22 cellular contexts compared by ENCODE assay signal in the genomic region with DNA sequence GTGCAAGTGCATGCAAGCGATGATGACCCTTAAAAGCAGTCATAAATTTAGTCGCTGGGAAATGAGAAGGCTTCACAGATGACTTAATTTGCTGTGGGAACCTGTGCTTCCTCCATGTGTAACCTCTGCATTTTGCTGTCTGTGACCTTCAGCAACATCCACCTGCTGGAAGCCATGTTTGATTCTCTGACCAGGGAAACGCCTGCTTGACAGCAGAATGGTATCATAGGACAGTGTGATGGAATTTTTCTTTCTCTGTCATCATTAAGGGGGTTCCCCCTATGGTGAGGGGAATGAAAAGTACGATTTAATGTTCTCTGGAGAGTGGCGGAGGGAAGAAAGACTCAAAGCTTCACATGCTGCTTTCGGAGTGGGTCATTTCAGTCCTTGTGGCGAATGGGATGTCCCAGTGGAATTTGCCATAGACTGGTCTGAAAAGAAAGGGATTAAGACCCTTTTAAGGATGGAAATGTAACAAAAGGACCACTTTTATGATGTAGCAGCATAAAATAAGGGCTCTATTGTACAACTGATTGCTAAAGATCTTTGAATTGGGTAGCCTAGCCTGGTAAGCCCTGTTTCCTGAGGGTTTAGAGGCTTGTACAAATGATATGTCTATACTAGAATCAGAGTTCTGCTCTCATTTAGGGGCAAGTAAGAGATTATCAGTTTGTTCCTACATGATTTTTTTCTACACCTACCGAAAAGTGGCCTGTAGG.
"Had no signal": no experiment of that assay in that cellular context is flagged by ENCODE, and none has a peak within 500 bp of the region (broad histone marks: within the 10 kb centered on the region; RNA-seq: fewer than 3 reads in every experiment).

No MANE protein-coding gene starts in this region.

- H3K9me3 ChIP-seq: adrenal gland, ascending aorta, esophagus muscularis mucosa had no signal

- H3K4me1 ChIP-seq: adrenal gland, ascending aorta, esophagus muscularis mucosa had no signal

- H3K27me3 Mint-ChIP-seq: activated CD4-positive, alpha-beta T cell treated with anti-CD3 and anti-CD28 coated beads for 36 hours; activated naive CD8-positive, alpha-beta T cell; activated T-cell treated with anti-CD3 and anti-CD28 coated beads, Interleukin-2, amount 50 U/mL, for 24 hours; activated T-helper 17 cell treated with anti-CD3 and anti-CD28 coated beads, Interleukin-2, amount 50 U/mL, for 72 hours; effector memory CD8-positive, alpha-beta T cell; natural killer cell treated with Interleukin-12 subunit alpha and Interleukin-12 subunit beta and Interleukin-15 and Interleukin-18, amount 100 ng/mL, for 72 hours had no signal

- H3K9me3 Mint-ChIP-seq: activated T-helper 17 cell treated with anti-CD3 and anti-CD28 coated beads, Interleukin-2, amount 50 U/mL, for 72 hours; WTC11 had no signal

- H2AFZ ChIP-seq: hepatocyte had no signal

- H3K79me2 ChIP-seq: hepatocyte had no signal

- H3K36me3 ChIP-seq: adrenal gland, ascending aorta, esophagus muscularis mucosa had no signal

- H3K4me1 Mint-ChIP-seq: activated CD4-positive, alpha-beta T cell treated with anti-CD3 and anti-CD28 coated beads for 36 hours; activated T-helper 17 cell treated with anti-CD3 and anti-CD28 coated beads, Interleukin-2, amount 50 U/mL, for 72 hours had no signal

- H3K4me2 ChIP-seq: hepatocyte had no signal

- H3K27ac ChIP-seq: adrenal gland, ascending aorta, esophagus muscularis mucosa, hepatocyte had no signal

- H3K27ac Mint-ChIP-seq: activated CD4-positive, alpha-beta T cell treated with anti-CD3 and anti-CD28 coated beads for 36 hours; activated naive CD8-positive, alpha-beta T cell; activated T-cell treated with anti-CD3 and anti-CD28 coated beads, Interleukin-2, amount 50 U/mL, for 24 hours; activated T-helper 17 cell treated with anti-CD3 and anti-CD28 coated beads, Interleukin-2, amount 50 U/mL, for 72 hours; effector memory CD8-positive, alpha-beta T cell; natural killer cell treated with Interleukin-12 subunit alpha and Interleukin-12 subunit beta and Interleukin-15 and Interleukin-18, amount 100 ng/mL, for 72 hours; WTC11 had no signal

- H3K4me3 Mint-ChIP-seq: activated CD4-positive, alpha-beta T cell treated with anti-CD3 and anti-CD28 coated beads for 36 hours; activated naive CD8-positive, alpha-beta T cell; activated T-cell treated with anti-CD3 and anti-CD28 coated beads, Interleukin-2, amount 50 U/mL, for 24 hours; activated T-helper 17 cell treated with anti-CD3 and anti-CD28 coated beads, Interleukin-2, amount 50 U/mL, for 72 hours; effector memory CD8-positive, alpha-beta T cell; natural killer cell treated with Interleukin-12 subunit alpha and Interleukin-12 subunit beta and Interleukin-15 and Interleukin-18, amount 100 ng/mL, for 72 hours; WTC11 had no signal

- H3K36me3 Mint-ChIP-seq: activated naive CD8-positive, alpha-beta T cell; natural killer cell treated with Interleukin-12 subunit alpha and Interleukin-12 subunit beta and Interleukin-15 and Interleukin-18, amount 100 ng/mL, for 72 hours; WTC11 had no signal

- ATAC-seq: activated CD4-positive, alpha-beta T cell treated with anti-CD3 and anti-CD28 coated beads for 36 hours; activated T-helper 17 cell treated with anti-CD3 and anti-CD28 coated beads, Interleukin-2, amount 50 U/mL, for 72 hours; effector memory CD8-positive, alpha-beta T cell; natural killer cell treated with Interleukin-12 subunit alpha and Interleukin-12 subunit beta and Interleukin-15 and Interleukin-18, amount 100 ng/mL, for 72 hours; sciatic nerve; WTC11 had no signal

- DNase-seq: activated CD4-positive, alpha-beta T cell treated with anti-CD3 and anti-CD28 coated beads for 36 hours; activated CD4-positive, alpha-beta T cell treated with anti-CD3 and anti-CD28 coated beads, Interleukin-2, amount 50 U/mL, for 4 hours; activated CD8-positive, alpha-beta memory T cell treated with anti-CD3 and anti-CD28 coated beads for 24 hours; activated CD8-positive, alpha-beta memory T cell treated with anti-CD3 and anti-CD28 coated beads, Interleukin-2, amount 50 U/mL, for 4 hours; activated naive CD4-positive, alpha-beta T cell; activated T-cell treated with anti-CD3 and anti-CD28 coated beads, Interleukin-2, amount 50 U/mL, for 24 hours; adrenal gland; central memory CD4-positive, alpha-beta T cell; dermis blood vessel endothelial cell; effector memory CD8-positive, alpha-beta T cell; glutamatergic neuron; stimulated activated CD4-positive, alpha-beta T cell treated with anti-CD3 and anti-CD28 coated beads, Interleukin-4, amount 100 ng/mL, for 1 hour; stimulated activated naive CD4-positive, alpha-beta T cell; T-helper 9 cell had no signal

- H3K4me3 ChIP-seq: adrenal gland, ascending aorta, esophagus muscularis mucosa, hepatocyte had no signal

- H3K27me3 ChIP-seq: adrenal gland, ascending aorta, esophagus muscularis mucosa, hepatocyte had no signal
